Comparison of ENCODE assay signal across 8 cellular contexts in genomic region chr4:153432971-153433752, GRCh38. TPM values are rescaled to one million over a fixed set of nuclear protein-coding genes. Genes with fewer than 3 reads are reported as not detected.
DNase-seq lines count a peak whose midpoint lies in the region; ATAC-seq and TF ChIP-seq lines count a peak whose summit lies in the region.

No MANE protein-coding gene starts in this region.

- H3K36me3 ChIP-seq in heart left ventricle, result no peaks in the 10 kb centered on the region

- WGBS in heart left ventricle, 4 donors, result 59 to 63% (median 61%) methylated on average over 12 of the region's 12 CpGs

- H3K27ac ChIP-seq in RWPE1 (peak overlapping the region; percentile 52; the same call in 1 of the 2 replicates), heart left ventricle (peak overlapping the region in 1 of 12 donors; percentile 63)

- H3K27me3 ChIP-seq in heart left ventricle, result no peaks in the 10 kb centered on the region

- H3K9me3 ChIP-seq in heart left ventricle, result no peaks in the 10 kb centered on the region

- ATAC-seq in GM19372 (IDR thresholded peaks at IDR 0.05; ENCODE audit: low read depth, unreplicated experiment), result peak; percentile 93
- ATAC-seq in HG03442 (IDR thresholded peaks at IDR 0.05; ENCODE audit: unreplicated experiment), result peak; percentile 87
- peak; percentile 57 to 92 (median 88) for ATAC-seq in heart left ventricle

- TF ChIP-seq CTCF in RWPE1 (conservative IDR thresholded peaks at IDR 0.05; ENCODE audit: low read depth), result peak; percentile 39; the same call in 1 of the 2 replicates
- peak; percentile 59 to 85 (median 69) for TF ChIP-seq CTCF in heart left ventricle (IDR thresholded peaks at IDR 0.05)

- H3K4me3 ChIP-seq in heart left ventricle, result peak overlapping the region in 4 of 12 donors; percentile 14 to 41 (median 30)

- H3K4me1 ChIP-seq in heart left ventricle, result peaks cover 0 to 28% (median 0%) of the 10 kb centered on the region in 12 donors

- TF ChIP-seq POLR2A in heart left ventricle (IDR thresholded peaks at IDR 0.05), result no peak

- POLR2A ChIA-PET in RWPE1 (lab: Yijun Ruan, JAX; ENCODE audit: low non-redundant PET), result no interaction called here

- DNase-seq in COLO829 (ENCODE audit: low spot score), result peak; percentile 78
- DNase-seq in RWPE1 (ENCODE audit: low spot score), result peak; percentile 71
- peak; percentile 68 for DNase-seq in activated naive CD4-positive, alpha-beta T cell treated with Interleukin-2 at 50 U/mL for 16 hours
- peak in 4 of 5 donors; percentile 63 to 66 (median 66) for DNase-seq in heart left ventricle
- DNase-seq in stimulated activated CD4-positive, alpha-beta T cell treated with anti-CD3 and anti-CD28 coated beads, Interleukin-15, amount 100 ng/mL, for 1 hour (ENCODE audit: low read depth in 1 of 2, low spot score in 1 of 2), result peak; percentile 16 to 24
- no peak for DNase-seq in NCI-H2227 (lab: John Stamatoyannopoulos, UW; ENCODE audit: unreplicated experiment)

- intact Hi-C loops in heart left ventricle (cut with DNase I), result loop anchor here in 9 of 10 donors (1.0 to 10.0 kb wide), 7 partner anchors 86 to 144 kb away; partner anchors contain the start of gene MND1 (in 6 of the 9)

- CTCF ChIA-PET in RWPE1 (lab: Yijun Ruan, JAX), result interaction anchor here (0.5 to 1.3 kb wide), 12 partner anchors 9 to 755 kb away, joined by 3 to 9 read pairs (median 4); no protein-coding TSS in a partner anchor

RNA-seq across cellular contexts. Expression of gene TMEM131L, which starts 33.0 kb away (rescaled TPM):
- total RNA-seq in heart left ventricle, result 10 to 100 TPM; 10.9 to 22.2 (median 19.9) TPM
- polyA plus RNA-seq in heart left ventricle, result 1 to 10 TPM; 3.8 TPM
